ENCODE assay signal across 1 cellular context in the genomic region with DNA sequence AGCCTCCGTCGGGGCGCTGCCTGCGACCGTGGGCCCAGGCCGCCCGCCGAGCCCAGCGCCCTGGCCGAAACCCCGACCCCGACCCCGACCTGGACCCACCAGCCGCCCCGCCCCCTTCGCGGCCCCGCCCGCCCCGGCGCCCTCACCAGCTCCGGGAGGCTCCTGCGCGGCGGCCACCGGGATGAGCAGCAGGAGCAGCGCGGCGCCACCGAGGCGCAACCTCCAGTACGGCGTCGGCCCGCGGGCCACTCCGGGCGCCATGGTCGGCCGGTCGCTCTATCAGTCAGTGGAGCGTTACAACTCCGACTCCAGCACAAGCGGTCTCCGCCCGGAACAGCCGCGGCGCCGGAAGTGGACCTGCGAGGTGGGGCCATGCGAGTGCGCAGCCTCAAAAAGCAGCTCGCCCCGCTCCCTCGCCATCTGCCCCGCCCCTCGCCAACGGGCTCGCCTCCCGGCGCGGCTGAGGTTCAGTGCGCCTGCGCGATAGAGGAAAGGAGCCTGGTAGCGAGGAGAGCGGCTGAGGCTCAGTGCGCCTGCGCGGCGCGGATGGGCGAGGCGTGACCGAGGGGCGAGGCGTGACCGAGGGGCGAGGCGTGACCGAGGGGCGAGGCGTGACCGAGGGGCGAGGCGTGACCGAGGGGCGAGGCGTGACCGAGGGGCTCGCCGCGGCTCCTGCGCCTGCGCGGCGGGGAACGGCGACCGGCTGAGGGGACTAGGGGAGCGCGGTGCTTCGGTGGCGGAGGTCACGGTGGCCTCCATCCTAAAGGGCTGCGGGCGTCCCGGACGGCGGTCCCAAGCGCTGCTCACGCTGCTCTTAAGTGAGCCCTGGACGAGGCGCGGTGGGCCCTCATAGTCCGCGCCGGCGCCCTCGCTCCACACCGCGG.
A peak's percentile ranks its signal among the peaks of the same experiment; 100 is the strongest.
TF ChIP-seq lines count a peak whose summit lies in the region.

A gene with protein sequence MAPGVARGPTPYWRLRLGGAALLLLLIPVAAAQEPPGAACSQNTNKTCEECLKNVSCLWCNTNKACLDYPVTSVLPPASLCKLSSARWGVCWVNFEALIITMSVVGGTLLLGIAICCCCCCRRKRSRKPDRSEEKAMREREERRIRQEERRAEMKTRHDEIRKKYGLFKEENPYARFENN (minus strand): TSS at position 335 of the 884 bp plus-strand sequence. CDS start 74 bp downstream, at position 261.

TF ChIP-seq in K562, 482 proteins besides CTCF, POLR2A, EP300 and RAD21 (continued from another document and continues in another):
- TF ChIP-seq, protein P1, sequence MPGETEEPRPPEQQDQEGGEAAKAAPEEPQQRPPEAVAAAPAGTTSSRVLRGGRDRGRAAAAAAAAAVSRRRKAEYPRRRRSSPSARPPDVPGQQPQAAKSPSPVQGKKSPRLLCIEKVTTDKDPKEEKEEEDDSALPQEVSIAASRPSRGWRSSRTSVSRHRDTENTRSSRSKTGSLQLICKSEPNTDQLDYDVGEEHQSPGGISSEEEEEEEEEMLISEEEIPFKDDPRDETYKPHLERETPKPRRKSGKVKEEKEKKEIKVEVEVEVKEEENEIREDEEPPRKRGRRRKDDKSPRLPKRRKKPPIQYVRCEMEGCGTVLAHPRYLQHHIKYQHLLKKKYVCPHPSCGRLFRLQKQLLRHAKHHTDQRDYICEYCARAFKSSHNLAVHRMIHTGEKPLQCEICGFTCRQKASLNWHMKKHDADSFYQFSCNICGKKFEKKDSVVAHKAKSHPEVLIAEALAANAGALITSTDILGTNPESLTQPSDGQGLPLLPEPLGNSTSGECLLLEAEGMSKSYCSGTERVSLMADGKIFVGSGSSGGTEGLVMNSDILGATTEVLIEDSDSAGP (CRISPR knock-in tag; IDR thresholded peaks at IDR 0.05) = 0 out of 2 replicates have a peak, but pooled peaks have one; percentile 52
- no peak for TF ChIP-seq MYBL2 (IDR thresholded peaks at IDR 0.05; ENCODE audit: low read depth)
- no peak for TF ChIP-seq MYBL2 (CRISPR knock-in tag; IDR thresholded peaks at IDR 0.05; ENCODE audit: borderline replicate concordance)
- TF ChIP-seq SMARCA5 (IDR thresholded peaks at IDR 0.05) = no peak
- TF ChIP-seq, protein P2, sequence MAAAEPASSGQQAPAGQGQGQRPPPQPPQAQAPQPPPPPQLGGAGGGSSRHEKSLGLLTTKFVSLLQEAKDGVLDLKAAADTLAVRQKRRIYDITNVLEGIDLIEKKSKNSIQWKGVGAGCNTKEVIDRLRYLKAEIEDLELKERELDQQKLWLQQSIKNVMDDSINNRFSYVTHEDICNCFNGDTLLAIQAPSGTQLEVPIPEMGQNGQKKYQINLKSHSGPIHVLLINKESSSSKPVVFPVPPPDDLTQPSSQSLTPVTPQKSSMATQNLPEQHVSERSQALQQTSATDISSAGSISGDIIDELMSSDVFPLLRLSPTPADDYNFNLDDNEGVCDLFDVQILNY (CRISPR knock-in tag; IDR thresholded peaks at IDR 0.05) = peak; percentile 91; the same call in 1 of the 2 replicates
- no peak for TF ChIP-seq POLR3A (IDR thresholded peaks at IDR 0.05; ENCODE audit: borderline replicate concordance, extremely low read depth, insufficient read depth, insufficient read length)
- TF ChIP-seq, protein P3, sequence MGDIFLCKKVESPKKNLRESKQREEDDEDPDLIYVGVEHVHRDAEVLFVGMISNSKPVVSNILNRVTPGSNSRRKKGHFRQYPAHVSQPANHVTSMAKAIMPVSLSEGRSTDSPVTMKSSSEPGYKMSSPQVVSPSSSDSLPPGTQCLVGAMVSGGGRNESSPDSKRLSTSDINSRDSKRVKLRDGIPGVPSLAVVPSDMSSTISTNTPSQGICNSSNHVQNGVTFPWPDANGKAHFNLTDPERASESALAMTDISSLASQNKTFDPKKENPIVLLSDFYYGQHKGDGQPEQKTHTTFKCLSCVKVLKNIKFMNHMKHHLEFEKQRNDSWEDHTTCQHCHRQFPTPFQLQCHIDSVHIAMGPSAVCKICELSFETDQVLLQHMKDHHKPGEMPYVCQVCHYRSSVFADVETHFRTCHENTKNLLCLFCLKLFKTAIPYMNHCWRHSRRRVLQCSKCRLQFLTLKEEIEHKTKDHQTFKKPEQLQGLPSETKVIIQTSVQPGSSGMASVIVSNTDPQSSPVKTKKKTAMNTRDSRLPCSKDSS (IDR thresholded peaks at IDR 0.05; ENCODE audit: low read depth, partially characterized antibody) = no peak
- TF ChIP-seq, protein P4, sequence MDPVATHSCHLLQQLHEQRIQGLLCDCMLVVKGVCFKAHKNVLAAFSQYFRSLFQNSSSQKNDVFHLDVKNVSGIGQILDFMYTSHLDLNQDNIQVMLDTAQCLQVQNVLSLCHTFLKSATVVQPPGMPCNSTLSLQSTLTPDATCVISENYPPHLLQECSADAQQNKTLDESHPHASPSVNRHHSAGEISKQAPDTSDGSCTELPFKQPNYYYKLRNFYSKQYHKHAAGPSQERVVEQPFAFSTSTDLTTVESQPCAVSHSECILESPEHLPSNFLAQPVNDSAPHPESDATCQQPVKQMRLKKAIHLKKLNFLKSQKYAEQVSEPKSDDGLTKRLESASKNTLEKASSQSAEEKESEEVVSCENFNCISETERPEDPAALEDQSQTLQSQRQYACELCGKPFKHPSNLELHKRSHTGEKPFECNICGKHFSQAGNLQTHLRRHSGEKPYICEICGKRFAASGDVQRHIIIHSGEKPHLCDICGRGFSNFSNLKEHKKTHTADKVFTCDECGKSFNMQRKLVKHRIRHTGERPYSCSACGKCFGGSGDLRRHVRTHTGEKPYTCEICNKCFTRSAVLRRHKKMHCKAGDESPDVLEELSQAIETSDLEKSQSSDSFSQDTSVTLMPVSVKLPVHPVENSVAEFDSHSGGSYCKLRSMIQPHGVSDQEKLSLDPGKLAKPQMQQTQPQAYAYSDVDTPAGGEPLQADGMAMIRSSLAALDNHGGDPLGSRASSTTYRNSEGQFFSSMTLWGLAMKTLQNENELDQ (CRISPR knock-in tag; IDR thresholded peaks at IDR 0.05; ENCODE audit: borderline replicate concordance) = no peak
- TF ChIP-seq TARDBP (IDR thresholded peaks at IDR 0.05) = peak; percentile 82; the same call in 1 of the 2 replicates
- no peak for TF ChIP-seq NFIX (CRISPR knock-in tag; IDR thresholded peaks at IDR 0.05; ENCODE audit: low read depth)
- no peak for TF ChIP-seq SMARCE1 (IDR thresholded peaks at IDR 0.05)
- TF ChIP-seq RFX1 (IDR thresholded peaks at IDR 0.05) = no peak
- TF ChIP-seq, protein P5, sequence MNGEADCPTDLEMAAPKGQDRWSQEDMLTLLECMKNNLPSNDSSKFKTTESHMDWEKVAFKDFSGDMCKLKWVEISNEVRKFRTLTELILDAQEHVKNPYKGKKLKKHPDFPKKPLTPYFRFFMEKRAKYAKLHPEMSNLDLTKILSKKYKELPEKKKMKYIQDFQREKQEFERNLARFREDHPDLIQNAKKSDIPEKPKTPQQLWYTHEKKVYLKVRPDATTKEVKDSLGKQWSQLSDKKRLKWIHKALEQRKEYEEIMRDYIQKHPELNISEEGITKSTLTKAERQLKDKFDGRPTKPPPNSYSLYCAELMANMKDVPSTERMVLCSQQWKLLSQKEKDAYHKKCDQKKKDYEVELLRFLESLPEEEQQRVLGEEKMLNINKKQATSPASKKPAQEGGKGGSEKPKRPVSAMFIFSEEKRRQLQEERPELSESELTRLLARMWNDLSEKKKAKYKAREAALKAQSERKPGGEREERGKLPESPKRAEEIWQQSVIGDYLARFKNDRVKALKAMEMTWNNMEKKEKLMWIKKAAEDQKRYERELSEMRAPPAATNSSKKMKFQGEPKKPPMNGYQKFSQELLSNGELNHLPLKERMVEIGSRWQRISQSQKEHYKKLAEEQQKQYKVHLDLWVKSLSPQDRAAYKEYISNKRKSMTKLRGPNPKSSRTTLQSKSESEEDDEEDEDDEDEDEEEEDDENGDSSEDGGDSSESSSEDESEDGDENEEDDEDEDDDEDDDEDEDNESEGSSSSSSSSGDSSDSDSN (IDR thresholded peaks at IDR 0.05; ENCODE audit: borderline replicate concordance in 1 of 2, low read depth in 2 of 2, low read length in 2 of 2) = peak; percentile 55 to 60; a peak in 2 of 4 replicates
- TF ChIP-seq, protein P6, sequence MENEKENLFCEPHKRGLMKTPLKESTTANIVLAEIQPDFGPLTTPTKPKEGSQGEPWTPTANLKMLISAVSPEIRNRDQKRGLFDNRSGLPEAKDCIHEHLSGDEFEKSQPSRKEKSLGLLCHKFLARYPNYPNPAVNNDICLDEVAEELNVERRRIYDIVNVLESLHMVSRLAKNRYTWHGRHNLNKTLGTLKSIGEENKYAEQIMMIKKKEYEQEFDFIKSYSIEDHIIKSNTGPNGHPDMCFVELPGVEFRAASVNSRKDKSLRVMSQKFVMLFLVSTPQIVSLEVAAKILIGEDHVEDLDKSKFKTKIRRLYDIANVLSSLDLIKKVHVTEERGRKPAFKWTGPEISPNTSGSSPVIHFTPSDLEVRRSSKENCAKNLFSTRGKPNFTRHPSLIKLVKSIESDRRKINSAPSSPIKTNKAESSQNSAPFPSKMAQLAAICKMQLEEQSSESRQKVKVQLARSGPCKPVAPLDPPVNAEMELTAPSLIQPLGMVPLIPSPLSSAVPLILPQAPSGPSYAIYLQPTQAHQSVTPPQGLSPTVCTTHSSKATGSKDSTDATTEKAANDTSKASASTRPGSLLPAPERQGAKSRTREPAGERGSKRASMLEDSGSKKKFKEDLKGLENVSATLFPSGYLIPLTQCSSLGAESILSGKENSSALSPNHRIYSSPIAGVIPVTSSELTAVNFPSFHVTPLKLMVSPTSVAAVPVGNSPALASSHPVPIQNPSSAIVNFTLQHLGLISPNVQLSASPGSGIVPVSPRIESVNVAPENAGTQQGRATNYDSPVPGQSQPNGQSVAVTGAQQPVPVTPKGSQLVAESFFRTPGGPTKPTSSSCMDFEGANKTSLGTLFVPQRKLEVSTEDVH (IDR thresholded peaks at IDR 0.05; ENCODE audit: low read depth, partially characterized antibody) = no peak
- TF ChIP-seq GATA2 (CRISPR knock-in tag; IDR thresholded peaks at IDR 0.05) = no peak
- no peak for TF ChIP-seq ZNF785 (CRISPR knock-in tag; IDR thresholded peaks at IDR 0.05)
- peak; percentile 97 to 99 for TF ChIP-seq MAZ (CRISPR knock-in tag; conservative IDR thresholded peaks at IDR 0.05 in 1 of 2, IDR thresholded peaks at IDR 0.05 in 1 of 2)
- TF ChIP-seq ZNF644 (tag; IDR thresholded peaks at IDR 0.05; ENCODE audit: low read depth) = no peak
- TF ChIP-seq ZNF668 (CRISPR knock-in tag; IDR thresholded peaks at IDR 0.05) = no peak
- TF ChIP-seq XRCC5 (IDR thresholded peaks at IDR 0.05; ENCODE audit: low read depth, low read length) = no peak
- peak; percentile 87; the same call in 1 of the 2 replicates for TF ChIP-seq KLF1 (tag; IDR thresholded peaks at IDR 0.05)
- TF ChIP-seq, protein P7, sequence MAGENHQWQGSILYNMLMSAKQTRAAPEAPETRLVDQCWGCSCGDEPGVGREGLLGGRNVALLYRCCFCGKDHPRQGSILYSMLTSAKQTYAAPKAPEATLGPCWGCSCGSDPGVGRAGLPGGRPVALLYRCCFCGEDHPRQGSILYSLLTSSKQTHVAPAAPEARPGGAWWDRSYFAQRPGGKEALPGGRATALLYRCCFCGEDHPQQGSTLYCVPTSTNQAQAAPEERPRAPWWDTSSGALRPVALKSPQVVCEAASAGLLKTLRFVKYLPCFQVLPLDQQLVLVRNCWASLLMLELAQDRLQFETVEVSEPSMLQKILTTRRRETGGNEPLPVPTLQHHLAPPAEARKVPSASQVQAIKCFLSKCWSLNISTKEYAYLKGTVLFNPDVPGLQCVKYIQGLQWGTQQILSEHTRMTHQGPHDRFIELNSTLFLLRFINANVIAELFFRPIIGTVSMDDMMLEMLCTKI (IDR thresholded peaks at IDR 0.05; ENCODE audit: partially characterized antibody) = no peak
- peak; percentile 28 for TF ChIP-seq FUS (optimal IDR thresholded peaks at IDR 0.05; ENCODE audit: low read depth, low read length)
- peak; percentile 72 for TF ChIP-seq SUPT5H (IDR thresholded peaks at IDR 0.05)
- TF ChIP-seq ZNF23 (CRISPR knock-in tag; IDR thresholded peaks at IDR 0.05) = no peak
- TF ChIP-seq, protein P8, sequence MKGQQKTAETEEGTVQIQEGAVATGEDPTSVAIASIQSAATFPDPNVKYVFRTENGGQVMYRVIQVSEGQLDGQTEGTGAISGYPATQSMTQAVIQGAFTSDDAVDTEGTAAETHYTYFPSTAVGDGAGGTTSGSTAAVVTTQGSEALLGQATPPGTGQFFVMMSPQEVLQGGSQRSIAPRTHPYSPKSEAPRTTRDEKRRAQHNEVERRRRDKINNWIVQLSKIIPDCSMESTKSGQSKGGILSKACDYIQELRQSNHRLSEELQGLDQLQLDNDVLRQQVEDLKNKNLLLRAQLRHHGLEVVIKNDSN (CRISPR knock-in tag; IDR thresholded peaks at IDR 0.05) = peak; percentile 69
- no peak for TF ChIP-seq SLC30A9 (CRISPR knock-in tag; IDR thresholded peaks at IDR 0.05)
- TF ChIP-seq ZNF174 (CRISPR knock-in tag; IDR thresholded peaks at IDR 0.05) = no peak
- no peak for TF ChIP-seq TCF7 (IDR thresholded peaks at IDR 0.05; ENCODE audit: borderline replicate concordance)
- no peak for TF ChIP-seq SRSF1 (IDR thresholded peaks at IDR 0.05; ENCODE audit: low read depth, low read length)
- TF ChIP-seq TOE1 (IDR thresholded peaks at IDR 0.05; ENCODE audit: borderline replicate concordance) = no peak
- 0 out of 2 replicates have a peak, but pooled peaks have one; percentile 28 for TF ChIP-seq TOE1 (CRISPR knock-in tag; IDR thresholded peaks at IDR 0.05; ENCODE audit: borderline replicate concordance, low read depth)
- TF ChIP-seq SAFB (IDR thresholded peaks at IDR 0.05; ENCODE audit: borderline replicate concordance, low read depth, low read length) = peak; percentile 86
- no peak for TF ChIP-seq TSC22D4 (tag; IDR thresholded peaks at IDR 0.05)
- no peak for TF ChIP-seq RBM22 (IDR thresholded peaks at IDR 0.05; ENCODE audit: low read depth, low read length, poor library complexity, severe bottlenecking)
- TF ChIP-seq, protein P9, sequence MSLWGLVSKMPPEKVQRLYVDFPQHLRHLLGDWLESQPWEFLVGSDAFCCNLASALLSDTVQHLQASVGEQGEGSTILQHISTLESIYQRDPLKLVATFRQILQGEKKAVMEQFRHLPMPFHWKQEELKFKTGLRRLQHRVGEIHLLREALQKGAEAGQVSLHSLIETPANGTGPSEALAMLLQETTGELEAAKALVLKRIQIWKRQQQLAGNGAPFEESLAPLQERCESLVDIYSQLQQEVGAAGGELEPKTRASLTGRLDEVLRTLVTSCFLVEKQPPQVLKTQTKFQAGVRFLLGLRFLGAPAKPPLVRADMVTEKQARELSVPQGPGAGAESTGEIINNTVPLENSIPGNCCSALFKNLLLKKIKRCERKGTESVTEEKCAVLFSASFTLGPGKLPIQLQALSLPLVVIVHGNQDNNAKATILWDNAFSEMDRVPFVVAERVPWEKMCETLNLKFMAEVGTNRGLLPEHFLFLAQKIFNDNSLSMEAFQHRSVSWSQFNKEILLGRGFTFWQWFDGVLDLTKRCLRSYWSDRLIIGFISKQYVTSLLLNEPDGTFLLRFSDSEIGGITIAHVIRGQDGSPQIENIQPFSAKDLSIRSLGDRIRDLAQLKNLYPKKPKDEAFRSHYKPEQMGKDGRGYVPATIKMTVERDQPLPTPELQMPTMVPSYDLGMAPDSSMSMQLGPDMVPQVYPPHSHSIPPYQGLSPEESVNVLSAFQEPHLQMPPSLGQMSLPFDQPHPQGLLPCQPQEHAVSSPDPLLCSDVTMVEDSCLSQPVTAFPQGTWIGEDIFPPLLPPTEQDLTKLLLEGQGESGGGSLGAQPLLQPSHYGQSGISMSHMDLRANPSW (CRISPR knock-in tag; IDR thresholded peaks at IDR 0.05) = 0 out of 2 replicates have a peak, but pooled peaks have one; percentile 85
- TF ChIP-seq E2F3 (CRISPR knock-in tag; IDR thresholded peaks at IDR 0.05) = peak; percentile 75
- TF ChIP-seq SAFB2 (IDR thresholded peaks at IDR 0.05; ENCODE audit: borderline replicate concordance, low read depth, low read length, severe bottlenecking) = no peak
